ENCODE assay signal across 1 cellular context in genomic region chr5:92927291-92927778, GRCh38.
TF ChIP-seq lines count a peak whose summit lies in the region.

No MANE protein-coding gene starts in this region.

TF ChIP-seq in HepG2, 621 proteins besides CTCF, POLR2A, EP300 and RAD21 (continued from another document and continues in another):
- TF ChIP-seq, protein P1, sequence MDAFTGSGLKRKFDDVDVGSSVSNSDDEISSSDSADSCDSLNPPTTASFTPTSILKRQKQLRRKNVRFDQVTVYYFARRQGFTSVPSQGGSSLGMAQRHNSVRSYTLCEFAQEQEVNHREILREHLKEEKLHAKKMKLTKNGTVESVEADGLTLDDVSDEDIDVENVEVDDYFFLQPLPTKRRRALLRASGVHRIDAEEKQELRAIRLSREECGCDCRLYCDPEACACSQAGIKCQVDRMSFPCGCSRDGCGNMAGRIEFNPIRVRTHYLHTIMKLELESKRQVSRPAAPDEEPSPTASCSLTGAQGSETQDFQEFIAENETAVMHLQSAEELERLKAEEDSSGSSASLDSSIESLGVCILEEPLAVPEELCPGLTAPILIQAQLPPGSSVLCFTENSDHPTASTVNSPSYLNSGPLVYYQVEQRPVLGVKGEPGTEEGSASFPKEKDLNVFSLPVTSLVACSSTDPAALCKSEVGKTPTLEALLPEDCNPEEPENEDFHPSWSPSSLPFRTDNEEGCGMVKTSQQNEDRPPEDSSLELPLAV (CRISPR knock-in tag; conservative IDR thresholded peaks at IDR 0.05; ENCODE audit: low read depth): no peak
- TF ChIP-seq KLF11 (CRISPR knock-in tag; IDR thresholded peaks at IDR 0.05) (peak; percentile 73; the same call in 1 of the 2 replicates), HNRNPL (IDR thresholded peaks at IDR 0.05; ENCODE audit: low read depth, low read length) (no peak), ZNF749 (CRISPR knock-in tag; IDR thresholded peaks at IDR 0.05; ENCODE audit: borderline replicate concordance) (peak; percentile 27; the same call in 1 of the 2 replicates), DMAP1 (CRISPR knock-in tag; IDR thresholded peaks at IDR 0.05) (peak; percentile 73; the same call in 1 of the 2 replicates), ZNF550 (CRISPR knock-in tag; IDR thresholded peaks at IDR 0.05; ENCODE audit: borderline replicate concordance) (no peak), NR3C1 (CRISPR knock-in tag; IDR thresholded peaks at IDR 0.05) (no peak), NCOA2 (CRISPR knock-in tag; IDR thresholded peaks at IDR 0.05) (peak; percentile 93), ZNF597 (CRISPR knock-in tag; IDR thresholded peaks at IDR 0.05) (no peak), MXD3 (CRISPR knock-in tag; IDR thresholded peaks at IDR 0.05) (0 out of 2 replicates have a peak, but pooled peaks have one; percentile 28), TFDP1 (CRISPR knock-in tag; IDR thresholded peaks at IDR 0.05; ENCODE audit: borderline replicate concordance) (peak; percentile 60; the same call in 1 of the 2 replicates), HBP1 (CRISPR knock-in tag; IDR thresholded peaks at IDR 0.05; ENCODE audit: low read depth) (peak; percentile 44; the same call in 1 of the 2 replicates), KDM3A (CRISPR knock-in tag; IDR thresholded peaks at IDR 0.05; ENCODE audit: low read depth) (0 out of 2 replicates have a peak, but pooled peaks have one; percentile 42), ZNF614 (CRISPR knock-in tag; IDR thresholded peaks at IDR 0.05; ENCODE audit: borderline replicate concordance) (peak; percentile 96), SALL2 (CRISPR knock-in tag; IDR thresholded peaks at IDR 0.05) (no peak), ZNF205 (CRISPR knock-in tag; IDR thresholded peaks at IDR 0.05) (peak; percentile 75; the same call in 1 of the 2 replicates), ZNF784 (CRISPR knock-in tag; IDR thresholded peaks at IDR 0.05; ENCODE audit: borderline replicate concordance) (peak; percentile 88), SP2 (CRISPR knock-in tag; IDR thresholded peaks at IDR 0.05) (no peak), ZBTB38 (CRISPR knock-in tag; IDR thresholded peaks at IDR 0.05) (peak; percentile 87), HIC2 (CRISPR knock-in tag; IDR thresholded peaks at IDR 0.05; ENCODE audit: low read depth) (0 out of 2 replicates have a peak, but pooled peaks have one; percentile 55), CEBPG (CRISPR knock-in tag; IDR thresholded peaks at IDR 0.05) (peak; percentile 97), ZFP62 (CRISPR knock-in tag; IDR thresholded peaks at IDR 0.05) (no peak), TFE3 (CRISPR knock-in tag; IDR thresholded peaks at IDR 0.05) (peak; percentile 80), HOXA9 (CRISPR knock-in tag; IDR thresholded peaks at IDR 0.05; ENCODE audit: borderline replicate concordance) (no peak), NPAS2 (CRISPR knock-in tag; IDR thresholded peaks at IDR 0.05; ENCODE audit: borderline replicate concordance) (no peak), AKAP8 (CRISPR knock-in tag; IDR thresholded peaks at IDR 0.05) (no peak), SAP130 (CRISPR knock-in tag; IDR thresholded peaks at IDR 0.05; ENCODE audit: low read depth) (peak; percentile 88), PAX8 (CRISPR knock-in tag; IDR thresholded peaks at IDR 0.05; ENCODE audit: borderline replicate concordance) (no peak), KAT8 (CRISPR knock-in tag; IDR thresholded peaks at IDR 0.05) (peak; percentile 64; the same call in 1 of the 2 replicates), MIXL1 (CRISPR knock-in tag; IDR thresholded peaks at IDR 0.05) (peak; percentile 98), ZNF644 (CRISPR knock-in tag; IDR thresholded peaks at IDR 0.05; ENCODE audit: low read depth) (peak; percentile 96), HMG20A (CRISPR knock-in tag; IDR thresholded peaks at IDR 0.05; ENCODE audit: borderline replicate concordance) (peak; percentile 97), ERF (CRISPR knock-in tag; IDR thresholded peaks at IDR 0.05) (peak; percentile 95)
- TF ChIP-seq, protein P2, sequence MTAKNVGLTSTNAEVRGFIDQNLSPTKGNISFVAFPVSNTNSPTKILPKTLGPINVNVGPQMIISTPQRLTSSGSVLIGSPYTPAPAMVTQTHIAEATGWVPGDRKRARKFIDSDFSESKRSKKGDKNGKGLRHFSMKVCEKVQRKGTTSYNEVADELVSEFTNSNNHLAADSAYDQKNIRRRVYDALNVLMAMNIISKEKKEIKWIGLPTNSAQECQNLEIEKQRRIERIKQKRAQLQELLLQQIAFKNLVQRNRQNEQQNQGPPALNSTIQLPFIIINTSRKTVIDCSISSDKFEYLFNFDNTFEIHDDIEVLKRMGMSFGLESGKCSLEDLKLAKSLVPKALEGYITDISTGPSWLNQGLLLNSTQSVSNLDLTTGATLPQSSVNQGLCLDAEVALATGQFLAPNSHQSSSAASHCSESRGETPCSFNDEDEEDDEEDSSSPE (CRISPR knock-in tag; IDR thresholded peaks at IDR 0.05): 0 out of 2 replicates have a peak, but pooled peaks have one; percentile 12
- TF ChIP-seq, protein P3, sequence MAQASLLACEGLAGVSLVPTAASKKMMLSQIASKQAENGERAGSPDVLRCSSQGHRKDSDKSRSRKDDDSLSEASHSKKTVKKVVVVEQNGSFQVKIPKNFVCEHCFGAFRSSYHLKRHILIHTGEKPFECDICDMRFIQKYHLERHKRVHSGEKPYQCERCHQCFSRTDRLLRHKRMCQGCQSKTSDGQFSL (CRISPR knock-in tag; IDR thresholded peaks at IDR 0.05): no peak
- TF ChIP-seq, protein P4, sequence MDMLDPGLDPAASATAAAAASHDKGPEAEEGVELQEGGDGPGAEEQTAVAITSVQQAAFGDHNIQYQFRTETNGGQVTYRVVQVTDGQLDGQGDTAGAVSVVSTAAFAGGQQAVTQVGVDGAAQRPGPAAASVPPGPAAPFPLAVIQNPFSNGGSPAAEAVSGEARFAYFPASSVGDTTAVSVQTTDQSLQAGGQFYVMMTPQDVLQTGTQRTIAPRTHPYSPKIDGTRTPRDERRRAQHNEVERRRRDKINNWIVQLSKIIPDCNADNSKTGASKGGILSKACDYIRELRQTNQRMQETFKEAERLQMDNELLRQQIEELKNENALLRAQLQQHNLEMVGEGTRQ (IDR thresholded peaks at IDR 0.05; ENCODE audit: low read depth, low read length): no peak
- TF ChIP-seq, protein P4 (CRISPR knock-in tag; IDR thresholded peaks at IDR 0.05; ENCODE audit: borderline replicate concordance): no peak
- TF ChIP-seq, protein P5, sequence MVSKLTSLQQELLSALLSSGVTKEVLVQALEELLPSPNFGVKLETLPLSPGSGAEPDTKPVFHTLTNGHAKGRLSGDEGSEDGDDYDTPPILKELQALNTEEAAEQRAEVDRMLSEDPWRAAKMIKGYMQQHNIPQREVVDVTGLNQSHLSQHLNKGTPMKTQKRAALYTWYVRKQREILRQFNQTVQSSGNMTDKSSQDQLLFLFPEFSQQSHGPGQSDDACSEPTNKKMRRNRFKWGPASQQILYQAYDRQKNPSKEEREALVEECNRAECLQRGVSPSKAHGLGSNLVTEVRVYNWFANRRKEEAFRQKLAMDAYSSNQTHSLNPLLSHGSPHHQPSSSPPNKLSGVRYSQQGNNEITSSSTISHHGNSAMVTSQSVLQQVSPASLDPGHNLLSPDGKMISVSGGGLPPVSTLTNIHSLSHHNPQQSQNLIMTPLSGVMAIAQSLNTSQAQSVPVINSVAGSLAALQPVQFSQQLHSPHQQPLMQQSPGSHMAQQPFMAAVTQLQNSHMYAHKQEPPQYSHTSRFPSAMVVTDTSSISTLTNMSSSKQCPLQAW (CRISPR knock-in tag; IDR thresholded peaks at IDR 0.05): peak; percentile 74
- TF ChIP-seq, protein P6, sequence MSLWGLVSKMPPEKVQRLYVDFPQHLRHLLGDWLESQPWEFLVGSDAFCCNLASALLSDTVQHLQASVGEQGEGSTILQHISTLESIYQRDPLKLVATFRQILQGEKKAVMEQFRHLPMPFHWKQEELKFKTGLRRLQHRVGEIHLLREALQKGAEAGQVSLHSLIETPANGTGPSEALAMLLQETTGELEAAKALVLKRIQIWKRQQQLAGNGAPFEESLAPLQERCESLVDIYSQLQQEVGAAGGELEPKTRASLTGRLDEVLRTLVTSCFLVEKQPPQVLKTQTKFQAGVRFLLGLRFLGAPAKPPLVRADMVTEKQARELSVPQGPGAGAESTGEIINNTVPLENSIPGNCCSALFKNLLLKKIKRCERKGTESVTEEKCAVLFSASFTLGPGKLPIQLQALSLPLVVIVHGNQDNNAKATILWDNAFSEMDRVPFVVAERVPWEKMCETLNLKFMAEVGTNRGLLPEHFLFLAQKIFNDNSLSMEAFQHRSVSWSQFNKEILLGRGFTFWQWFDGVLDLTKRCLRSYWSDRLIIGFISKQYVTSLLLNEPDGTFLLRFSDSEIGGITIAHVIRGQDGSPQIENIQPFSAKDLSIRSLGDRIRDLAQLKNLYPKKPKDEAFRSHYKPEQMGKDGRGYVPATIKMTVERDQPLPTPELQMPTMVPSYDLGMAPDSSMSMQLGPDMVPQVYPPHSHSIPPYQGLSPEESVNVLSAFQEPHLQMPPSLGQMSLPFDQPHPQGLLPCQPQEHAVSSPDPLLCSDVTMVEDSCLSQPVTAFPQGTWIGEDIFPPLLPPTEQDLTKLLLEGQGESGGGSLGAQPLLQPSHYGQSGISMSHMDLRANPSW (CRISPR knock-in tag; IDR thresholded peaks at IDR 0.05; ENCODE audit: borderline replicate concordance): no peak
